In the genomic region with DNA sequence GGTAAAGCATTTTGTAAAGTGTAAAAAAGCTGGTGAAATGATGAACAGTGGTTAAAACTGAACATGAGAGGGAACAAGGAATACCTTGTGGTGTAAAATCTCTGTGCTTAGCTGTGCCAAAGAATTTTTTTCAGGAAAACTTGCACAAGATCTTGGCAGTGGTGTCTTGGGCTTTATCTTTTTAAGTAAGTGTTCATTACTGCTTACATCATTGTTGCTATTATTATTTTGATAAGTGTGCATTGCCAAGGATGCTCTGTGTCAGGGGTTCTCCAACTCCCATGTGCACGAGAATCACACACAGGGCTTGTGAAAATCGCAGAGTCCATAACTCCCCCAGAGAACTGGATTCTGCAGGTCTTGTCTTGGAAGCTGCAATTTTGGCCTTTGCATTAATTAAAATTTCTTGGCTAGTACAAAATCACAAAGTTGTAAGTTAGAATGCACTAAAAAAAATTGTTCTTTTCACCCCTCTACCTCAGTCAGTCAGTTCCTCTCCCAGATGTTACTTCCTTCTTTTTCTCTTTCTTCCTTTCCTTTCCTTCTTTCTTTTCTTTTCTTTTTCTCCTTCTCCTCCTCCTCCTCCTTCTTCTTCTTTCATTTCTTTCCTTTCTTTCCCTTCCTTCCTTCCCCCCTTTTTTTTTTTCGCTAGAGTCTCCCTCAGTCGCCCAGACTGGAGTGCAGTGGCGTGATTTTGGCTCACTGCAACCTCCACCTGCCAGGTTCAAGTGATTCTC, we compare ENCODE assay signal across 22 cellular contexts. TPM values are rescaled to one million over a fixed set of nuclear protein-coding genes. Genes with fewer than 3 reads are reported as not detected.
DNase-seq lines count a peak whose midpoint lies in the region; ATAC-seq and TF ChIP-seq lines count a peak whose summit lies in the region.
"Had no signal": no experiment of that assay in that cellular context is flagged by ENCODE, and none has a peak within 500 bp of the region (broad histone marks: within the 10 kb centered on the region; RNA-seq: fewer than 3 reads in every experiment).

No MANE protein-coding gene starts in this region.

- peak overlapping the region; percentile 69 for H3K27ac Mint-ChIP-seq in progenitor cell of endocrine pancreas
- H3K27ac Mint-ChIP-seq in stimulated activated effector memory CD8-positive, alpha-beta T cell treated with anti-CD3 and anti-CD28 coated beads, Interleukin-12 subunit alpha, Interleukin-12 subunit beta, amount 100 ng/mL, for 72 hours, result no peak overlapping the region
- H3K27ac Mint-ChIP-seq: activated B cell treated with CpG ODN at 0.5 μM for 24 hours; activated CD8-positive, alpha-beta T cell treated with anti-CD3 and anti-CD28 coated beads, Interleukin-2, amount 10 ng/mL, durations not matched to agents 7 days and 5 days; brain; natural killer cell treated with Interleukin-12 subunit alpha and Interleukin-12 subunit beta and Interleukin-15 and Interleukin-18, amount 100 ng/mL, for 72 hours had no signal

- peaks cover 17% of the 10 kb centered on the region for H3K4me1 Mint-ChIP-seq in progenitor cell of endocrine pancreas (ENCODE audit: low read depth)
- peaks cover 4% of the 10 kb centered on the region for H3K4me1 Mint-ChIP-seq in stimulated activated effector memory CD8-positive, alpha-beta T cell treated with anti-CD3 and anti-CD28 coated beads, Interleukin-12 subunit alpha, Interleukin-12 subunit beta, amount 100 ng/mL, for 72 hours
- H3K4me1 Mint-ChIP-seq: activated B cell treated with CpG ODN at 0.5 μM for 24 hours, brain had no signal

- H3K4me3 ChIP-seq in BLaER1 treated with 17β-estradiol and CSF1 and Interleukin-3, amounts not matched to agents 10 nM and 100 nM, result no peak overlapping the region
- H3K4me3 ChIP-seq in body of pancreas (no peak overlapping the region), heart right ventricle (no peak overlapping the region), prostate gland (no peak overlapping the region)

- TF ChIP-seq CTCF in body of pancreas (IDR thresholded peaks at IDR 0.05), result no peak
- TF ChIP-seq CTCF in heart right ventricle (IDR thresholded peaks at IDR 0.05), result no peak
- TF ChIP-seq CTCF in progenitor cell of endocrine pancreas (IDR thresholded peaks at IDR 0.05; ENCODE audit: unreplicated experiment), result no peak
- no peak for TF ChIP-seq CTCF in prostate gland (IDR thresholded peaks at IDR 0.05)

- no peaks in the 10 kb centered on the region for H3K27me3 Mint-ChIP-seq in progenitor cell of endocrine pancreas

- no peaks in the 10 kb centered on the region for H4K20me1 ChIP-seq in BLaER1 treated with 17β-estradiol and CSF1 and Interleukin-3, amounts not matched to agents 10 nM and 100 nM

- no peak overlapping the region for H3K9ac ChIP-seq in BLaER1 treated with 17β-estradiol and CSF1 and Interleukin-3, amounts not matched to agents 10 nM and 100 nM

- H3K36me3 ChIP-seq in BLaER1 treated with 17β-estradiol and CSF1 and Interleukin-3, amounts not matched to agents 10 nM and 100 nM, result no peaks in the 10 kb centered on the region; a peak in 1 of 22 replicates
- no peaks in the 10 kb centered on the region for H3K36me3 ChIP-seq in body of pancreas (replicated peaks in 1 of 2; ENCODE audit: insufficient read depth in 1 of 2, low read depth in 2 of 2)
- H3K36me3 ChIP-seq in heart right ventricle, result peaks cover 0 to 16% (median 1%) of the 10 kb centered on the region in 9 donors
- H3K36me3 ChIP-seq in prostate gland, result no peaks in the 10 kb centered on the region

- H3K4me3 Mint-ChIP-seq in progenitor cell of endocrine pancreas (ENCODE audit: low read depth), result no peak overlapping the region
- H3K4me3 Mint-ChIP-seq in stimulated activated effector memory CD8-positive, alpha-beta T cell treated with anti-CD3 and anti-CD28 coated beads, Interleukin-12 subunit alpha, Interleukin-12 subunit beta, amount 100 ng/mL, for 72 hours, result no peak overlapping the region
- H3K4me3 Mint-ChIP-seq: activated B cell treated with CpG ODN at 0.5 μM for 24 hours; activated CD8-positive, alpha-beta T cell treated with anti-CD3 and anti-CD28 coated beads, Interleukin-2, amount 10 ng/mL, durations not matched to agents 7 days and 5 days; activated T-cell treated with anti-CD3 and anti-CD28 coated beads, Interleukin-2, amount 50 U/mL, for 4 hours; brain; natural killer cell treated with Interleukin-12 subunit alpha and Interleukin-12 subunit beta and Interleukin-15 and Interleukin-18, amount 100 ng/mL, for 72 hours had no signal

- no peaks in the 10 kb centered on the region for H3K9me3 ChIP-seq in BLaER1 treated with 17β-estradiol and CSF1 and Interleukin-3, amounts not matched to agents 10 nM and 100 nM (replicated peaks in 1 of 11)
- no peaks in the 10 kb centered on the region for H3K9me3 ChIP-seq in body of pancreas
- no peaks in the 10 kb centered on the region for H3K9me3 ChIP-seq in heart right ventricle
- no peaks in the 10 kb centered on the region for H3K9me3 ChIP-seq in prostate gland

- no peak for TF ChIP-seq POLR2A in body of pancreas (IDR thresholded peaks at IDR 0.05)
- no peak for TF ChIP-seq POLR2A in prostate gland (IDR thresholded peaks at IDR 0.05)

- peaks cover 12% of the 10 kb centered on the region for H3K36me3 Mint-ChIP-seq in progenitor cell of endocrine pancreas (ENCODE audit: insufficient read depth)
- H3K36me3 Mint-ChIP-seq in stimulated activated effector memory CD8-positive, alpha-beta T cell treated with anti-CD3 and anti-CD28 coated beads, Interleukin-12 subunit alpha, Interleukin-12 subunit beta, amount 100 ng/mL, for 72 hours, result no peaks in the 10 kb centered on the region
- H3K36me3 Mint-ChIP-seq: brain; natural killer cell treated with Interleukin-12 subunit alpha and Interleukin-12 subunit beta and Interleukin-15 and Interleukin-18, amount 100 ng/mL, for 72 hours had no signal

- H3K27me3 ChIP-seq in BLaER1 treated with 17β-estradiol and CSF1 and Interleukin-3, amounts not matched to agents 10 nM and 100 nM, result no peaks in the 10 kb centered on the region
- H3K27me3 ChIP-seq in body of pancreas (no peaks in the 10 kb centered on the region), heart right ventricle (no peaks in the 10 kb centered on the region), prostate gland (replicated peaks; ENCODE audit: insufficient read depth) (no peaks in the 10 kb centered on the region)

- peak overlapping the region in 9 of 11 experiments; percentile 14 to 48 (median 32); a peak in 12 of 22 replicates for H3K4me2 ChIP-seq in BLaER1 treated with 17β-estradiol and CSF1 and Interleukin-3, amounts not matched to agents 10 nM and 100 nM

- WGBS in body of pancreas, 2 donors, result 88 to 91% methylated on average over 5 of the region's 5 CpGs
- 60 to 66% methylated on average over 5 of the region's 5 CpGs for WGBS in heart right ventricle, 2 donors
- 83% methylated on average over 5 of the region's 5 CpGs for WGBS in prostate gland

- peak; percentile 19 for ATAC-seq in body of pancreas
- peak in 7 of 8 donors; percentile 29 to 83 (median 56) for ATAC-seq in heart right ventricle
- ATAC-seq in HG02973 (IDR thresholded peaks at IDR 0.05; ENCODE audit: unreplicated experiment), result no peak
- no peak for ATAC-seq in stimulated activated effector memory CD8-positive, alpha-beta T cell treated with anti-CD3 and anti-CD28 coated beads, Interleukin-12 subunit alpha, Interleukin-12 subunit beta, amount 100 ng/mL, for 72 hours
- ATAC-seq in HG03378 (IDR thresholded peaks at IDR 0.05; ENCODE audit: unreplicated experiment), result no peak
- ATAC-seq: activated CD8-positive, alpha-beta T cell treated with anti-CD3 and anti-CD28 coated beads, Interleukin-2, amount 10 ng/mL, durations not matched to agents 7 days and 5 days; activated T-cell treated with anti-CD3 and anti-CD28 coated beads, Interleukin-2, amount 50 U/mL, for 4 hours; HepG2; natural killer cell treated with Interleukin-12 subunit alpha and Interleukin-12 subunit beta and Interleukin-15 and Interleukin-18, amount 100 ng/mL, for 72 hours had no signal

- H3K4me1 ChIP-seq in BLaER1 treated with 17β-estradiol and CSF1 and Interleukin-3, amounts not matched to agents 10 nM and 100 nM, result peaks cover 15 to 31% (median 22%) of the 10 kb centered on the region in 10 experiments; a peak in 19 of 20 replicates
- H3K4me1 ChIP-seq in body of pancreas (peaks cover 45% of the 10 kb centered on the region), heart right ventricle (peaks cover 13 to 72% (median 48%) of the 10 kb centered on the region in 9 donors), prostate gland (replicated peaks) (no peaks in the 10 kb centered on the region)

- H3K27ac ChIP-seq in BLaER1 treated with 17β-estradiol and CSF1 and Interleukin-3, amounts not matched to agents 10 nM and 100 nM, result no peak overlapping the region
- H3K27ac ChIP-seq in body of pancreas (peak overlapping the region in 1 of 4 donors; percentile 5), heart right ventricle (peak overlapping the region in 8 of 10 donors; percentile 12 to 70 (median 51)), prostate gland (no peak overlapping the region)
- H3K27ac ChIP-seq: C4-2B, RWPE1 had no signal

- H3K9me3 Mint-ChIP-seq in progenitor cell of endocrine pancreas (ENCODE audit: low read depth), result no peaks in the 10 kb centered on the region
- no peaks in the 10 kb centered on the region for H3K9me3 Mint-ChIP-seq in stimulated activated effector memory CD8-positive, alpha-beta T cell treated with anti-CD3 and anti-CD28 coated beads, Interleukin-12 subunit alpha, Interleukin-12 subunit beta, amount 100 ng/mL, for 72 hours
- H3K9me3 Mint-ChIP-seq: activated B cell treated with CpG ODN at 0.5 μM for 24 hours; activated T-cell treated with anti-CD3 and anti-CD28 coated beads, Interleukin-2, amount 50 U/mL, for 4 hours; brain; natural killer cell treated with Interleukin-12 subunit alpha and Interleukin-12 subunit beta and Interleukin-15 and Interleukin-18, amount 100 ng/mL, for 72 hours had no signal

- DNase-seq in body of pancreas, result no peak
- DNase-seq in heart right ventricle, result no peak
- no peak for DNase-seq in progenitor cell of endocrine pancreas (ENCODE audit: low spot score, unreplicated experiment)
- DNase-seq in stimulated activated effector memory CD8-positive, alpha-beta T cell treated with anti-CD3 and anti-CD28 coated beads, Interleukin-12 subunit alpha, Interleukin-12 subunit beta, amount 100 ng/mL, for 72 hours (ENCODE audit: low spot score in 2 of 2), result no peak
- no peak for DNase-seq in prostate gland (ENCODE audit: low spot score)
- DNase-seq: activated B cell treated with CpG ODN at 0.5 μM for 24 hours; activated CD8-positive, alpha-beta T cell treated with anti-CD3 and anti-CD28 coated beads, Interleukin-2, amount 10 ng/mL, durations not matched to agents 7 days and 5 days; activated naive CD4-positive, alpha-beta T cell treated with anti-CD3 and anti-CD28 coated beads, Interleukin-2, amount 50 U/mL, for 16 hours; activated T-cell treated with anti-CD3 and anti-CD28 coated beads, Interleukin-2, amount 50 U/mL, for 4 hours; cortex of kidney; midbrain; NCI-H1436; NCI-H524 treated with DMSO at 0.1 percent for 48 hours; T-helper 9 cell had no signal

- intact Hi-C loops in body of pancreas (cut with DNase I), result no loop called here
- intact Hi-C loops in heart right ventricle (cut with DNase I), result loop anchor here in 1 of 10 donors (5.0 kb wide), 1 partner anchor 1245 kb away; a partner anchor contains a TSS
- intact Hi-C loops in prostate gland (cut with DNase I), result no loop called here

RNA-seq across cellular contexts. Expression of a gene that starts 37.8 kb away (rescaled TPM):
- total RNA-seq in body of pancreas (100 to 1,000 TPM in 1 of 2 donors, 10 to 100 TPM in 1; 41.8 to 114 TPM), heart right ventricle (10 to 100 TPM; 54.6 to 99.5 (median 73.4) TPM), progenitor cell of endocrine pancreas (112 and 114 TPM in 2 replicates), prostate gland (10 to 100 TPM in 1 of 2 donors, 1 to 10 TPM in 1; 9.8 to 49.0 TPM)
- polyA plus RNA-seq in heart right ventricle, result 10 to 100 TPM; 36.7 to 46.5 TPM
- total RNA-seq: activated B cell treated with CpG ODN at 0.5 μM for 24 hours; activated CD8-positive, alpha-beta T cell treated with anti-CD3 and anti-CD28 coated beads, Interleukin-2, amount 10 ng/mL, durations not matched to agents 7 days and 5 days; natural killer cell treated with Interleukin-12 subunit alpha and Interleukin-12 subunit beta and Interleukin-15 and Interleukin-18, amount 100 ng/mL, for 72 hours had no signal

Comparison
In these comparisons a context has a peak if more than half of its experiments do, and no peak if none do; other contexts are left out.
1. H3K27ac ChIP-seq: peak in heart right ventricle (8 of 10); none in BLaER1 treated with 17β-estradiol and CSF1 and Interleukin-3, amounts not matched to agents 10 nM and 100 nM (0 of 11) and prostate gland (0 of 2).
2. ATAC-seq: peak in body of pancreas (single experiment) and heart right ventricle (7 of 8); none in HG02973 (single experiment), stimulated activated effector memory CD8-positive, alpha-beta T cell treated with anti-CD3 and anti-CD28 coated beads, Interleukin-12 subunit alpha, Interleukin-12 subunit beta, amount 100 ng/mL, for 72 hours (single experiment) and HG03378 (single experiment).